In the genomic region with DNA sequence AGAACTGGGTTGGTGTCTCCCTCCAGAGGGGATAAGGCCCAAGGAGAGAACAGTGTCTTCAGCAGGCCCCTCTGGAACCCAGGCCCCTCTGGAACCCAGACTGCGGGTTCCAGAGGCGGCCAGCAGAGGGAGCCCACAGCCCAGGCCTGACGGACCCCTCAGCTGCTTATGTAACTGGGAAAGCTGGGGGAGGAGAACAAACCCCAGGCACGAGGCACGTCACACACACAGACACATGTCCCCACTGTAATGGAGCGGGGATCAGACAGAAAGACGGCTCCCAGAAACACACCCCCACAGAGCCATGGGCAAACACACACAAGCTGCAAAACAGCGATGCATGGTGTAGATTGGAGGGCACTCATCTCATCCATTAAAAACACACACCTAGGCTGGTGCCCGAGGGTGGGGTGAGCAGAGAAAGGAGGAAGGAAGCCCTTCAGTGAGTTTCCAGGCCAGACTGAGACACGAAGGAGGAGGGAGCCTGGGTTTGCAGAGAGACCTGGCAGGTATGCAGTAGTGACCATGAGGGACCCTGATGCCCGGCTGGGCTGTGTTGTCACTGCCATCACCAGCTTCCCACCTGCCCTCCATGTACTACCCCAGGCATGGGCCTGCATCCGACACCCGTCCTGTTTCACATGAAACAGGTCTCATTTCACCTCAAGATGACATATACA, we compare ENCODE assay signal across 9 cellular contexts. TPM values are rescaled to one million over a fixed set of nuclear protein-coding genes. Genes with fewer than 3 reads are reported as not detected.
DNase-seq lines count a peak whose midpoint lies in the region; ATAC-seq, FAIRE-seq and TF ChIP-seq lines count a peak whose summit lies in the region.
"Had no signal": no experiment of that assay in that cellular context is flagged by ENCODE, and none has a peak within 500 bp of the region (broad histone marks: within the 10 kb centered on the region; RNA-seq: fewer than 3 reads in every experiment).

No MANE protein-coding gene starts in this region.

- ATAC-seq in HG02759 (IDR thresholded peaks at IDR 0.05; ENCODE audit: unreplicated experiment) (peak; percentile 24), activated B cell treated with CpG ODN at 0.5 μM for 24 hours (ENCODE audit: low read depth) (peak; percentile 23), GM18873 (IDR thresholded peaks at IDR 0.05; ENCODE audit: low FRiP score, unreplicated experiment) (no peak)

- peak; percentile 62 for FAIRE-seq in keratinocyte (lab: Jason Lieb, UNC)

- CTCF ChIA-PET in activated B cell treated with CpG ODN at 0.5 μM for 24 hours (lab: Charles Lee) = interaction anchor here (0.6 to 7.0 kb wide), 15 partner anchors 16 to 275 kb away, joined by 3 to 99 read pairs (median 4); no protein-coding TSS in a partner anchor
- CTCF ChIA-PET in mammary epithelial cell (lab: Charles Lee; ENCODE audit: low non-redundant PET) = interaction anchor here (0.5 to 1.2 kb wide), 7 partner anchors 9 to 313 kb away, joined by 3 to 6 read pairs (median 4); no protein-coding TSS in a partner anchor

- H3K27ac Mint-ChIP-seq in activated B cell treated with CpG ODN at 0.5 μM for 24 hours = peak overlapping the region; percentile 61

- peak overlapping the region; percentile 90 for H2AFZ ChIP-seq in mammary epithelial cell (ENCODE audit: low read depth, low read length)
- peak overlapping the region; percentile 89 for H2AFZ ChIP-seq in keratinocyte (ENCODE audit: control insufficient read depth, low read length)

- peaks cover 9% of the 10 kb centered on the region for H3K79me2 ChIP-seq in mammary epithelial cell (ENCODE audit: insufficient read depth, low read length)
- H3K79me2 ChIP-seq in keratinocyte (ENCODE audit: control insufficient read depth, insufficient read depth, low read length) = peaks cover 9% of the 10 kb centered on the region

- H3K4me3 ChIP-seq in mammary epithelial cell (replicated peaks in 1 of 3; ENCODE audit: insufficient read depth in 1 of 3, low read depth in 2 of 3, low read length in 3 of 3) = no peak overlapping the region
- H3K4me3 ChIP-seq in keratinocyte (ENCODE audit: control insufficient read depth in 2 of 3, extremely low read depth in 1 of 3, insufficient read depth in 2 of 3, low read depth in 1 of 3, low read length in 3 of 3) = no peak overlapping the region

- H3K4me1 Mint-ChIP-seq in activated B cell treated with CpG ODN at 0.5 μM for 24 hours = peaks cover 36% of the 10 kb centered on the region

- no peaks in the 10 kb centered on the region for H3K9me1 ChIP-seq in keratinocyte (ENCODE audit: control insufficient read depth, extremely low read depth, insufficient read depth, low read length)

- H3K4me2 ChIP-seq in mammary epithelial cell (ENCODE audit: insufficient read depth, low read depth, low read length) (no peak overlapping the region), keratinocyte (ENCODE audit: control insufficient read depth, extremely low read depth, insufficient read depth, low read depth, low read length) (peak overlapping the region; percentile 51)

- H3K27ac ChIP-seq in mammary epithelial cell (ENCODE audit: insufficient read depth, low read depth, low read length) (no peak overlapping the region), keratinocyte (ENCODE audit: control insufficient read depth, insufficient read depth, low read length) (peak overlapping the region; percentile 0)

- H3K27me3 Mint-ChIP-seq in activated B cell treated with CpG ODN at 0.5 μM for 24 hours = no peaks in the 10 kb centered on the region

- intact Hi-C loops in activated B cell treated with CpG ODN at 0.5 μM for 24 hours (cut with micrococcal nuclease) (loop anchor here (1.0 to 2.0 kb wide), 5 partner anchors 94 to 506 kb away; no protein-coding TSS in a partner anchor), mammary epithelial cell (cut with micrococcal nuclease) (loop anchor here (1.0 to 5.0 kb wide), 9 partner anchors 23 to 506 kb away; no protein-coding TSS in a partner anchor)

- H4K20me1 ChIP-seq in mammary epithelial cell (ENCODE audit: insufficient read depth, low read length) (no peaks in the 10 kb centered on the region), keratinocyte (ENCODE audit: control insufficient read depth, extremely low read depth, insufficient read depth, low read length) (no peaks in the 10 kb centered on the region)

- peaks cover 2% of the 10 kb centered on the region for H3K36me3 Mint-ChIP-seq in activated B cell treated with CpG ODN at 0.5 μM for 24 hours (ENCODE audit: low read depth)

- BruUV-seq in mammary epithelial cell (replicated peaks; lab: Mats Ljungman, UMichigan) = no TSS peak

- H3K9me3 Mint-ChIP-seq in activated B cell treated with CpG ODN at 0.5 μM for 24 hours = no peaks in the 10 kb centered on the region

- H3K4me1 ChIP-seq in mammary epithelial cell (ENCODE audit: insufficient read depth, low read length) = peaks cover 36% of the 10 kb centered on the region
- H3K4me1 ChIP-seq in keratinocyte (ENCODE audit: control insufficient read depth, extremely low read depth, insufficient read depth, low read length) = peaks cover 24% of the 10 kb centered on the region

- no peaks in the 10 kb centered on the region for H3K27me3 ChIP-seq in mammary epithelial cell (ENCODE audit: insufficient read depth, low read length)
- no peaks in the 10 kb centered on the region for H3K27me3 ChIP-seq in keratinocyte (ENCODE audit: control insufficient read depth, extremely low read depth, insufficient read depth, low read length)

- H3K4me3 Mint-ChIP-seq in activated B cell treated with CpG ODN at 0.5 μM for 24 hours = peak overlapping the region; percentile 66

- H3K36me3 ChIP-seq in mammary epithelial cell (ENCODE audit: insufficient read depth, low read length) (no peaks in the 10 kb centered on the region), keratinocyte (ENCODE audit: control insufficient read depth in 2 of 2, extremely low read depth in 1 of 2, insufficient read depth in 2 of 2, low read length in 2 of 2) (no peaks in the 10 kb centered on the region)

- in situ Hi-C loops in mammary epithelial cell (cut with MboI; ENCODE audit: low sequenced_read_pairs in 2 of 2) = loop anchor here in 1 of 2 donors (10.0 kb wide), 2 partner anchors 94 to 144 kb away; a partner anchor contains a TSS

- DNase-seq in D341Med (ENCODE audit: low spot score) (peak; percentile 91), NCI-H345 treated with DMSO at 0.1 percent for 48 hours (lab: John Stamatoyannopoulos, UW; ENCODE audit: unreplicated experiment) (peak; percentile 43), activated B cell treated with CpG ODN at 0.5 μM for 24 hours (peak; percentile 69), mammary epithelial cell (peak; percentile 51), keratinocyte (ENCODE audit: low read depth, low spot score) (peak; percentile 36)
- peak; percentile 80 for DNase-seq in stimulated activated CD4-positive, alpha-beta T cell treated with anti-CD3 and anti-CD28 coated beads, Interleukin-15, amount 100 ng/mL, for 24 hours

- 14% methylated on average over 10 of the region's 13 CpGs for WGBS in mammary epithelial cell (ENCODE audit: low coverage, missing lambda C conversion rate)

- H3K9me3 ChIP-seq in mammary epithelial cell (replicated peaks; ENCODE audit: insufficient read depth, low read length) = no peaks in the 10 kb centered on the region
- no peaks in the 10 kb centered on the region for H3K9me3 ChIP-seq in keratinocyte (ENCODE audit: control insufficient read depth, low read depth, low read length)

- dilution Hi-C loops in mammary epithelial cell (cut with HindIII; ENCODE audit: low sequenced_read_pairs) (loop anchor here (10.0 kb wide), 1 partner anchor 114 kb away; no protein-coding TSS in a partner anchor), keratinocyte (cut with MboI; ENCODE audit: extremely low pct_ligation_motif_present, low sequenced_read_pairs) (no loop called here)

- H3K9ac ChIP-seq in mammary epithelial cell (ENCODE audit: insufficient read depth, low read length) (no peak overlapping the region), keratinocyte (ENCODE audit: control insufficient read depth, extremely low read depth, insufficient read depth, low read length) (peak overlapping the region; percentile 20)

- POLR2A ChIA-PET in activated B cell treated with CpG ODN at 0.5 μM for 24 hours (lab: Charles Lee) = interaction anchor here (0.5 to 1.8 kb wide), 8 partner anchors 21 to 276 kb away, joined by 3 to 8 read pairs (median 6); a partner anchor contains a TSS

- TF ChIP-seq CTCF in activated B cell treated with CpG ODN at 0.5 μM for 24 hours (IDR thresholded peaks at IDR 0.05) (no peak), mammary epithelial cell (conservative IDR thresholded peaks at IDR 0.05 in 1 of 2, IDR thresholded peaks at IDR 0.05 in 1 of 2; ENCODE audit: extremely low read depth in 1 of 2, insufficient read depth in 1 of 2, low read depth in 1 of 2, low read length in 2 of 2) (peak; percentile 76 to 98), keratinocyte (optimal IDR thresholded peaks at IDR 0.05 in 1 of 3, IDR thresholded peaks at IDR 0.05 in 1 of 3, conservative IDR thresholded peaks at IDR 0.05 in 1 of 3; ENCODE audit: extremely low read depth in 1 of 3, insufficient read depth in 2 of 3, low read length in 3 of 3) (peak; percentile 83 to 98 (median 89))

RNA-seq across cellular contexts. Expression of a gene that starts 2.8 kb away (rescaled TPM):
- total RNA-seq in activated B cell treated with CpG ODN at 0.5 μM for 24 hours (25.4 and 27.9 TPM in 2 replicates), mammary epithelial cell (10 to 100 TPM; 28.7 to 34.2 TPM)
- polyA plus RNA-seq in mammary epithelial cell (22.8 TPM), keratinocyte (16.5 to 32.6 TPM (median 20.6 TPM) in 3 replicates)
- polyA minus RNA-seq in mammary epithelial cell (23.9 TPM), keratinocyte (15.5 to 34.6 TPM (median 21.4 TPM) in 3 replicates)
- polyA plus RNA-seq in keratinocyte (2011; ENCODE audit: low read depth) = 19.9 TPM
- 5.5 and 11.1 TPM in 2 replicates for polyA plus RNA-seq in keratinocyte (2011; cell fraction: cytosol; rRNA removed)
- 43.9 and 57.1 TPM in 2 replicates for polyA plus RNA-seq in keratinocyte (2011; cell fraction: nucleus; rRNA removed)
- polyA plus RNA-seq in keratinocyte (2012; ENCODE audit: low replicate concordance) = 25.3 and 41.0 TPM in 2 replicates
- polyA minus RNA-seq in keratinocyte (2011; cell fraction: cytosol; rRNA and poly(A)+ RNA removed) = 25.5 TPM
- polyA minus RNA-seq in keratinocyte (2011; cell fraction: nucleus; rRNA and poly(A)+ RNA removed) = 39.5 and 39.6 TPM in 2 replicates

RNA-seq across cellular contexts. Expression of a gene that starts 14.4 kb away (rescaled TPM):
- total RNA-seq in activated B cell treated with CpG ODN at 0.5 μM for 24 hours = not detected in 2 replicates
- total RNA-seq in mammary epithelial cell = under 1 TPM in 1 of 2 donors, not detected in 1; under 0.01 TPM
- polyA plus RNA-seq in mammary epithelial cell = not detected
- not detected for polyA minus RNA-seq in mammary epithelial cell
- polyA plus RNA-seq in keratinocyte = 0.01 to 0.06 TPM in 2 of 3 replicates, not detected in the other
- 0.22 TPM for polyA plus RNA-seq in keratinocyte (2011; ENCODE audit: low read depth)
- not detected in 2 replicates for polyA plus RNA-seq in keratinocyte (2011; cell fraction: cytosol; rRNA removed)
- polyA plus RNA-seq in keratinocyte (2011; cell fraction: nucleus; rRNA removed) = 0.06 and 0.19 TPM in 2 replicates
- 0.37 TPM in 1 of 2 replicates, not detected in the other for polyA plus RNA-seq in keratinocyte (2012; ENCODE audit: low replicate concordance)
- polyA minus RNA-seq in keratinocyte = not detected in 3 replicates
- not detected for polyA minus RNA-seq in keratinocyte (2011; cell fraction: cytosol; rRNA and poly(A)+ RNA removed)
- not detected in 2 replicates for polyA minus RNA-seq in keratinocyte (2011; cell fraction: nucleus; rRNA and poly(A)+ RNA removed)
- total RNA-seq: activated CD8-positive, alpha-beta memory T cell treated with anti-CD3 and anti-CD28 coated beads for 36 hours had no signal

RNA-seq across cellular contexts. Expression of a gene that starts 19.8 kb away (rescaled TPM):
- not detected in 2 replicates for total RNA-seq in activated B cell treated with CpG ODN at 0.5 μM for 24 hours
- not detected for total RNA-seq in mammary epithelial cell
- not detected for polyA plus RNA-seq in mammary epithelial cell
- polyA minus RNA-seq in mammary epithelial cell = not detected
- polyA plus RNA-seq in keratinocyte = not detected in 3 replicates
- 0.06 TPM for polyA plus RNA-seq in keratinocyte (2011; ENCODE audit: low read depth)
- not detected in 2 replicates for polyA plus RNA-seq in keratinocyte (2011; cell fraction: cytosol; rRNA removed)
- 0.03 TPM in 1 of 2 replicates, not detected in the other for polyA plus RNA-seq in keratinocyte (2011; cell fraction: nucleus; rRNA removed)
- polyA plus RNA-seq in keratinocyte (2012; ENCODE audit: low replicate concordance) = 0.16 TPM in 1 of 2 replicates, not detected in the other
- not detected in 3 replicates for polyA minus RNA-seq in keratinocyte
- not detected for polyA minus RNA-seq in keratinocyte (2011; cell fraction: cytosol; rRNA and poly(A)+ RNA removed)
- not detected in 2 replicates for polyA minus RNA-seq in keratinocyte (2011; cell fraction: nucleus; rRNA and poly(A)+ RNA removed)
- total RNA-seq: activated CD8-positive, alpha-beta memory T cell treated with anti-CD3 and anti-CD28 coated beads for 36 hours had no signal

RNA-seq across cellular contexts. Expression of a gene that starts 31.2 kb away (rescaled TPM):
- total RNA-seq in activated B cell treated with CpG ODN at 0.5 μM for 24 hours (not detected in 2 replicates), mammary epithelial cell (not detected)
- polyA plus RNA-seq in mammary epithelial cell (not detected), keratinocyte (not detected in 3 replicates)
- polyA minus RNA-seq in mammary epithelial cell (not detected), keratinocyte (not detected in 3 replicates)
- polyA plus RNA-seq in keratinocyte (2011; ENCODE audit: low read depth) = not detected
- not detected in 2 replicates for polyA plus RNA-seq in keratinocyte (2011; cell fraction: cytosol; rRNA removed)
- not detected in 2 replicates for polyA plus RNA-seq in keratinocyte (2011; cell fraction: nucleus; rRNA removed)
- polyA plus RNA-seq in keratinocyte (2012; ENCODE audit: low replicate concordance) = 0.45 TPM in 1 of 2 replicates, not detected in the other
- not detected for polyA minus RNA-seq in keratinocyte (2011; cell fraction: cytosol; rRNA and poly(A)+ RNA removed)
- polyA minus RNA-seq in keratinocyte (2011; cell fraction: nucleus; rRNA and poly(A)+ RNA removed) = not detected in 2 replicates
- total RNA-seq: activated CD8-positive, alpha-beta memory T cell treated with anti-CD3 and anti-CD28 coated beads for 36 hours had no signal

RNA-seq across cellular contexts. Expression of a gene that starts 50.2 kb away (rescaled TPM):
- total RNA-seq in activated B cell treated with CpG ODN at 0.5 μM for 24 hours (not detected in 2 replicates), mammary epithelial cell (under 1 TPM in 1 of 2 donors, not detected in 1; under 0.01 TPM)
- polyA plus RNA-seq in mammary epithelial cell (not detected), keratinocyte (not detected in 3 replicates)
- polyA minus RNA-seq in mammary epithelial cell (not detected), keratinocyte (not detected in 3 replicates)
- not detected for polyA plus RNA-seq in keratinocyte (2011; ENCODE audit: low read depth)
- polyA plus RNA-seq in keratinocyte (2011; cell fraction: cytosol; rRNA removed) = not detected in 2 replicates
- polyA plus RNA-seq in keratinocyte (2011; cell fraction: nucleus; rRNA removed) = not detected in 2 replicates
- not detected in 2 replicates for polyA plus RNA-seq in keratinocyte (2012; ENCODE audit: low replicate concordance)
- not detected for polyA minus RNA-seq in keratinocyte (2011; cell fraction: cytosol; rRNA and poly(A)+ RNA removed)
- polyA minus RNA-seq in keratinocyte (2011; cell fraction: nucleus; rRNA and poly(A)+ RNA removed) = not detected in 2 replicates
- total RNA-seq: activated CD8-positive, alpha-beta memory T cell treated with anti-CD3 and anti-CD28 coated beads for 36 hours had no signal

Comparison
In these comparisons a context has a peak if more than half of its experiments do, and no peak if none do; other contexts are left out.
1. DNase-seq: peak in every context shown above with its lines; median percentile 91 in D341Med; 80 in stimulated activated CD4-positive, alpha-beta T cell treated with anti-CD3 and anti-CD28 coated beads, Interleukin-15, amount 100 ng/mL, for 24 hours; 69 in activated B cell treated with CpG ODN at 0.5 μM for 24 hours; 51 in mammary epithelial cell; 43 in NCI-H345 treated with DMSO at 0.1 percent for 48 hours; 36 in keratinocyte.